1 cellular context compared by ENCODE assay signal in the genomic region with DNA sequence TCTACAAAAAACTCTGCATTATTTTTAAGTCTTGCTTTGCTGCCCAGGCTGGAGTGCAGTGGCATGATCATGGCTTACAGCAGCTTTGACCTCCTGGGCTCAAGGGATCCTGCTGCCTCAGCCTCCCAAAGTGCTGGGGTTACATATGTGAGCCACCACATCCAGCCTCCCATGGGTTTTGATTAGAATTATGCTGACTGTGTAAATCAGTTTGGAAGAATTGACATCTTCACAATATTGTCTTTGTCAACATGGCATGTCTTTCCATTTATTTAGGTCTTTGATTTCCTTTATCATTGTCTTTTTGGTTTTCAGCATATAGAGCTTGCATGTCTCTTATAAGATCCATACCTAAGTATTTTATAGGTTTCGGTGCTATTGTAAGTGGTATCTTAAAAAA.
TF ChIP-seq lines count a peak whose summit lies in the region.

No MANE protein-coding gene starts in this region.

TF ChIP-seq in A549, 52 proteins besides CTCF, POLR2A, EP300 and RAD21 (continued from another document):
- peak; percentile 80 for TF ChIP-seq MAFK (IDR thresholded peaks at IDR 0.05; ENCODE audit: partially characterized antibody)
- TF ChIP-seq, protein P1, sequence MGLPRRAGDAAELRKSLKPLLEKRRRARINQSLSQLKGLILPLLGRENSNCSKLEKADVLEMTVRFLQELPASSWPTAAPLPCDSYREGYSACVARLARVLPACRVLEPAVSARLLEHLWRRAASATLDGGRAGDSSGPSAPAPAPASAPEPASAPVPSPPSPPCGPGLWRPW (IDR thresholded peaks at IDR 0.05) = no peak
- no peak for TF ChIP-seq HEYL (CRISPR knock-in tag; IDR thresholded peaks at IDR 0.05)
- no peak for TF ChIP-seq BHLHE40 (IDR thresholded peaks at IDR 0.05; ENCODE audit: low read depth, low read length)
- no peak for TF ChIP-seq RNF2 (IDR thresholded peaks at IDR 0.05; ENCODE audit: borderline replicate concordance, low read depth)
- no peak for TF ChIP-seq EHF (CRISPR knock-in tag; IDR thresholded peaks at IDR 0.05)
- TF ChIP-seq SREBF2 (IDR thresholded peaks at IDR 0.05) = no peak
